In the genomic region with DNA sequence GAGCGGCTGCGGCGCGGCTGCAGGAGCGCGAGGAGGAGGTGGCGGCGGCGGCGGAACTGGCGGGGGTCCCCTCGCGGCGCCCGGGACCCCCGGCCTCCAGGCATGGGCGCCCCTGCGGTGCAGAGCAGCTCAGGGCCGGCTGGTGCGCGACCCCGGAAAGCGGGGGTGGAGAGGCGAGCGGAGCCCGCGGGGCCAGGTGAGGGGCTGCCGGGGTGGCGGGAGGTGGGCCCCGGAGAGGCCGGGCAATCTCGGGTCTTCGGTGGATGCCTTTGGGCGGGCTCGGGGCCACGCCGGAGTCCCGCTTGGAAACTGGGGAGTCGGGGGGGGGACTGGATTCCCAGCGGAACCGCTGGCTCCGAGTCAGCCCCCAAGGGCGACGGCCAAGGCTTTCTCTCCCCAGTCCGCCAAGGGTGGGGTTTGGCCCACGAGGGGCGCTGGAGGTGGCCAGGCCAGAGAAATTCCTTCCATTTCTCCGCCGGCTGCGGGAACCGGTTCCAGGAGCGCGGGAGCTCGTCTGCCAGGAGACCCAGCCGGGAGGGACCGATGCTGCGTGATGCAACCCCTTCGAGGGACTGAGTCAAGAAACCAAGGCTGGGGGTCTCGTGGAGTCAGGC, we compare ENCODE assay signal across 8 cellular contexts.
A peak's percentile ranks its signal among the peaks of the same experiment; 100 is the strongest.
DNase-seq lines count a peak whose midpoint lies in the region; ATAC-seq and TF ChIP-seq lines count a peak whose summit lies in the region.

No MANE protein-coding gene starts in this region.

- peak; percentile 2 for ATAC-seq in activated naive CD8-positive, alpha-beta T cell treated with anti-CD3 and anti-CD28 coated beads, Interleukin-2, amount 50 U/mL, for 24 hours
- no peak for ATAC-seq in HG02610 (IDR thresholded peaks at IDR 0.05; ENCODE audit: unreplicated experiment)

- no peaks in the 10 kb centered on the region for H3K9me3 ChIP-seq in iPS-20b (ENCODE audit: insufficient read depth, low read depth, low read length)

- H3K27ac Mint-ChIP-seq in activated naive CD8-positive, alpha-beta T cell treated with anti-CD3 and anti-CD28 coated beads, Interleukin-2, amount 50 U/mL, for 24 hours: peak overlapping the region; percentile 79

- POLR2A ChIA-PET in HEK293T (lab: Yijun Ruan, JAX): interaction anchor here (0.8 to 1.8 kb wide), 5 partner anchors 10 to 33 kb away, joined by 3 to 4 read pairs (median 3); a partner anchor contains a TSS

- H3K36me3 Mint-ChIP-seq in activated naive CD8-positive, alpha-beta T cell treated with anti-CD3 and anti-CD28 coated beads, Interleukin-2, amount 50 U/mL, for 24 hours (ENCODE audit: low read depth): peaks cover 13% of the 10 kb centered on the region

- H3K4me1 ChIP-seq in iPS-20b (ENCODE audit: insufficient read depth, low read length): peaks cover 10% of the 10 kb centered on the region; the same call in 1 of the 2 replicates

- H3K4me1 Mint-ChIP-seq in activated naive CD8-positive, alpha-beta T cell treated with anti-CD3 and anti-CD28 coated beads, Interleukin-2, amount 50 U/mL, for 24 hours: peaks cover 87% of the 10 kb centered on the region

- no peaks in the 10 kb centered on the region for H3K9me3 Mint-ChIP-seq in activated naive CD8-positive, alpha-beta T cell treated with anti-CD3 and anti-CD28 coated beads, Interleukin-2, amount 50 U/mL, for 24 hours

- H3K4me3 Mint-ChIP-seq in activated naive CD8-positive, alpha-beta T cell treated with anti-CD3 and anti-CD28 coated beads, Interleukin-2, amount 50 U/mL, for 24 hours: peak overlapping the region; percentile 85

- TF ChIP-seq CTCF in AG10803 (conservative IDR thresholded peaks at IDR 0.05; ENCODE audit: low read length): 0 out of 2 replicates have a peak, but pooled peaks have one; percentile 14

- H3K4me3 ChIP-seq in AG10803 (ENCODE audit: low read length) (peak overlapping the region; percentile 79), iPS-20b (ENCODE audit: low read length) (peak overlapping the region; percentile 86)

- H3K36me3 ChIP-seq in iPS-20b (ENCODE audit: insufficient read depth, low read depth, low read length): no peaks in the 10 kb centered on the region

- peak overlapping the region; percentile 83 for H3K9ac ChIP-seq in iPS-20b (ENCODE audit: low read depth, low read length)

- no peaks in the 10 kb centered on the region for H3K27me3 Mint-ChIP-seq in activated naive CD8-positive, alpha-beta T cell treated with anti-CD3 and anti-CD28 coated beads, Interleukin-2, amount 50 U/mL, for 24 hours

- DNase-seq in AG10803 (ENCODE audit: low read depth) (peak; percentile 67), HEK293T (ENCODE audit: extremely low spot score) (peak; percentile 52), NCI-H1694 (lab: John Stamatoyannopoulos, UW) (no peak), middle frontal gyrus (ENCODE audit: extremely low spot score, low spot score) (no peak)
- DNase-seq in activated naive CD8-positive, alpha-beta T cell treated with anti-CD3 and anti-CD28 coated beads, Interleukin-2, amount 50 U/mL, for 24 hours: peak; percentile 48
- peak; percentile 31 for DNase-seq in stimulated activated CD8-positive, alpha-beta memory T cell treated with anti-CD3 and anti-CD28 coated beads, Interleukin-12 subunit alpha, Interleukin-12 subunit beta, amount 100 ng/mL, for 4 hours (ENCODE audit: low read depth)

- peaks cover 51% of the 10 kb centered on the region for H3K27me3 ChIP-seq in iPS-20b (ENCODE audit: insufficient read depth, low read length)

- CTCF ChIA-PET in HEK293T (lab: Yijun Ruan, JAX): interaction anchor here (0.9 kb wide), 1 partner anchor 12 kb away, joined by 4 read pairs; no protein-coding TSS in a partner anchor

- H3K27ac ChIP-seq in iPS-20b (ENCODE audit: low read length): no peak overlapping the region

TF ChIP-seq in HEK293T, 16 proteins besides CTCF, POLR2A, EP300 and RAD21:
- TF ChIP-seq NFRKB (IDR thresholded peaks at IDR 0.05): no peak
- peak; percentile 80 for TF ChIP-seq L3MBTL2 (conservative IDR thresholded peaks at IDR 0.05)

Comparison
In these comparisons a context has a peak if more than half of its experiments do, and no peak if none do; other contexts are left out.
1. DNase-seq: peak in AG10803 (single experiment), HEK293T (single experiment), activated naive CD8-positive, alpha-beta T cell treated with anti-CD3 and anti-CD28 coated beads, Interleukin-2, amount 50 U/mL, for 24 hours (single experiment) and stimulated activated CD8-positive, alpha-beta memory T cell treated with anti-CD3 and anti-CD28 coated beads, Interleukin-12 subunit alpha, Interleukin-12 subunit beta, amount 100 ng/mL, for 4 hours (single experiment); none in NCI-H1694 (single experiment) and middle frontal gyrus (single experiment).